ENCODE assay signal across 8 cellular contexts in the genomic region with DNA sequence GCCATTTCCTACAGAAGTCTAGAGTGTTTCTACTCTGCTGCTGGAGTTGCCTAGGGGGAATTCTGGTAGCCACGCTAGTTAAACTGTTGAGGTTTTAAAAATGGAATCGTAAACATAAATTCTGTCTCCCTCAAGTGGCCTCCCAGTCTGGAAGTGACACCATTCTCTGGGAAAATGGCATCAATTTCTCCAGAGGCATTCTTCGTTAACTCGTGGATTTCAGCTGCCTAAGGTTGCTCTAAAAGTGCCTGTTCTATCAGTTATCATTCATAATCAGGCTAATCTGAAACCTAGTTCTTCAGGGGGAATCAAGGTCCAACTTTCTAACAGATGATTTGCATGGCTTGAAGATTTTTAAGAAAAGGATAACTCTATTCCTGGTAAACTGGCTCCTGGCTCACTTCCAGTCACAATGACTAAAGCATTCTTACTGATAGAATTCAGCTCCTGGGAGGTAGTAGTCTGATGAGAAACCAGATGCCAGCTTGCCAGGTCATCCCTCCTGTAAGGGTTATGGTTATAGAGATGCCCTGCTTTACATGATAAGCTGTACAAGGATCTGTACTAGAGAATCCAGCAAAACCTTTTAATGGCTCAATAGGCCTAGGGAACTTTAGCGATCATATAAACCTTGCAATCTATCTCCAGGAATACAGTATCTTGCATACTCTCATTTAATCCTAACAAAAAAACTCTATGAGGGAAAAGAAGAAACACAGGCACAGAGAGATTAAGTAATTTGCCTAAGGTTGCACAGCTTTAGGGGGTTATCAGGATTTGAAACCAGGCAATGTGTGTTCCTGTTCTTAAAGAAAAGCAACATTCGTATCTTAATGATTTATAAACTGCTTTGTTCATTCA. TPM values are rescaled to one million over a fixed set of nuclear protein-coding genes. Genes with fewer than 3 reads are reported as not detected.
DNase-seq lines count a peak whose midpoint lies in the region; ATAC-seq and TF ChIP-seq lines count a peak whose summit lies in the region.

No MANE protein-coding gene starts in this region.

- no peak for ATAC-seq in HG02610 (IDR thresholded peaks at IDR 0.05; ENCODE audit: unreplicated experiment)

- peak overlapping the region; percentile 98 for H3K27ac ChIP-seq in SJSA1
- H3K27ac ChIP-seq in epithelial cell of prostate: peak overlapping the region; percentile 85

- no peak overlapping the region for H3K27ac Mint-ChIP-seq in nephron progenitor cell

- no peaks in the 10 kb centered on the region for H3K27me3 Mint-ChIP-seq in nephron progenitor cell (ENCODE audit: low read depth, poor library complexity)

- H3K27me3 ChIP-seq in SJSA1 (replicated peaks): no peaks in the 10 kb centered on the region

- peak; percentile 91 for DNase-seq in A172 (ENCODE audit: low spot score)
- peak; percentile 90 to 91 for DNase-seq in SJSA1 (ENCODE audit: low read depth in 1 of 2, low spot score in 2 of 2)
- peak; percentile 70 for DNase-seq in epithelial cell of prostate (ENCODE audit: low read depth, low spot score)
- DNase-seq in nephron progenitor cell: no peak
- DNase-seq in stimulated activated CD4-positive, alpha-beta T cell treated with anti-CD3 and anti-CD28 coated beads, Interleukin-2, amount 100 ng/mL, for 48 hours: no peak
- DNase-seq in SKM-1 treated with dmso at 0.1 percent for 144 hours (lab: John Stamatoyannopoulos, UW; ENCODE audit: unreplicated experiment): no peak

- TF ChIP-seq CTCF in nephron progenitor cell (IDR thresholded peaks at IDR 0.05): no peak

- peak overlapping the region; percentile 96 for H3K4me3 Mint-ChIP-seq in nephron progenitor cell

- H3K9me3 ChIP-seq in SJSA1 (replicated peaks): no peaks in the 10 kb centered on the region

- H3K4me1 Mint-ChIP-seq in nephron progenitor cell: peaks cover 64% of the 10 kb centered on the region

- peaks cover 13% of the 10 kb centered on the region for H3K36me3 Mint-ChIP-seq in nephron progenitor cell (ENCODE audit: low read depth)

- peaks cover 45% of the 10 kb centered on the region for H3K36me3 ChIP-seq in SJSA1

- H3K4me3 ChIP-seq in GM08714 (ENCODE audit: low read length) (peak overlapping the region; percentile 70), SJSA1 (peak overlapping the region; percentile 89)

- H3K9me3 Mint-ChIP-seq in nephron progenitor cell: no peaks in the 10 kb centered on the region

- H3K4me1 ChIP-seq in SJSA1 (replicated peaks): peaks cover 28% of the 10 kb centered on the region

RNA-seq across cellular contexts. Expression of a gene that starts 1.5 kb away (rescaled TPM):
- 28.1 and 31.3 TPM in 2 replicates for total RNA-seq in A172 (2014; rRNA removed; shearing (Covaris generic))
- 58.6 and 65.9 TPM in 2 replicates for total RNA-seq in SJSA1 (2014; rRNA removed; shearing (Covaris generic))

RNA-seq across cellular contexts. Expression of a gene that starts 1.6 kb away (rescaled TPM):
- total RNA-seq in A172 (2014; rRNA removed; shearing (Covaris generic)): 113 and 122 TPM in 2 replicates
- 112 and 116 TPM in 2 replicates for total RNA-seq in SJSA1 (2014; rRNA removed; shearing (Covaris generic))

RNA-seq across cellular contexts. Expression of a gene that starts 17.5 kb away (rescaled TPM):
- 1.5 TPM in 2 replicates for total RNA-seq in A172 (2014; rRNA removed; shearing (Covaris generic))
- total RNA-seq in SJSA1 (2014; rRNA removed; shearing (Covaris generic)): 1.8 and 2.7 TPM in 2 replicates

Comparison
In these comparisons a context has a peak if more than half of its experiments do, and no peak if none do; other contexts are left out.
1. DNase-seq: peak in A172 (single experiment), SJSA1 (2 of 2) and epithelial cell of prostate (single experiment); none in nephron progenitor cell (single experiment), stimulated activated CD4-positive, alpha-beta T cell treated with anti-CD3 and anti-CD28 coated beads, Interleukin-2, amount 100 ng/mL, for 48 hours (0 of 2) and SKM-1 treated with dmso at 0.1 percent for 144 hours (single experiment).